Comparison of ENCODE assay signal across 1 cellular context in genomic region chr10:68080853-68081431, GRCh38.
A peak's percentile ranks its signal among the peaks of the same experiment; 100 is the strongest.
TF ChIP-seq lines count a peak whose summit lies in the region.

No MANE protein-coding gene starts in this region.

TF ChIP-seq in HepG2, 621 proteins besides CTCF, POLR2A, EP300 and RAD21:
- TF ChIP-seq MED13 (CRISPR knock-in tag; IDR thresholded peaks at IDR 0.05), result no peak
- no peak for TF ChIP-seq TEAD3 (CRISPR knock-in tag; optimal IDR thresholded peaks at IDR 0.05; ENCODE audit: borderline replicate concordance)
- no peak for TF ChIP-seq DBP (CRISPR knock-in tag; IDR thresholded peaks at IDR 0.05; ENCODE audit: not compliant biosample characterization)
- no peak for TF ChIP-seq ZBTB42 (CRISPR knock-in tag; IDR thresholded peaks at IDR 0.05)
- TF ChIP-seq GPN1 (CRISPR knock-in tag; IDR thresholded peaks at IDR 0.05; ENCODE audit: borderline replicate concordance), result no peak
- TF ChIP-seq PITX1 (CRISPR knock-in tag; IDR thresholded peaks at IDR 0.05), result no peak
- no peak for TF ChIP-seq RFX1 (IDR thresholded peaks at IDR 0.05)
- TF ChIP-seq MED8 (CRISPR knock-in tag; IDR thresholded peaks at IDR 0.05; ENCODE audit: insufficient replicate concordance), result no peak
- TF ChIP-seq MAFF (IDR thresholded peaks at IDR 0.05; ENCODE audit: low read depth, low read length), result 0 out of 2 replicates have a peak, but pooled peaks have one; percentile 23
- no peak for TF ChIP-seq KDM3A (CRISPR knock-in tag; IDR thresholded peaks at IDR 0.05; ENCODE audit: low read depth)
- TF ChIP-seq MAFK (conservative IDR thresholded peaks at IDR 0.05 in 1 of 2, IDR thresholded peaks at IDR 0.05 in 1 of 2; ENCODE audit: low read length in 2 of 2), result peak; percentile 38 to 46; a peak in 2 of 4 replicates
- TF ChIP-seq AFF4 (CRISPR knock-in tag; IDR thresholded peaks at IDR 0.05), result no peak
- no peak for TF ChIP-seq TARDBP (CRISPR knock-in tag; IDR thresholded peaks at IDR 0.05)
- no peak for TF ChIP-seq ZNF556 (CRISPR knock-in tag; IDR thresholded peaks at IDR 0.05; ENCODE audit: borderline replicate concordance)
- no peak for TF ChIP-seq NCOR1 (IDR thresholded peaks at IDR 0.05; ENCODE audit: borderline replicate concordance, low read length)
- no peak for TF ChIP-seq MLLT10 (CRISPR knock-in tag; IDR thresholded peaks at IDR 0.05)
- no peak for TF ChIP-seq HBP1 (CRISPR knock-in tag; IDR thresholded peaks at IDR 0.05; ENCODE audit: low read depth)
